9 cellular contexts compared by ENCODE assay signal in the genomic region with DNA sequence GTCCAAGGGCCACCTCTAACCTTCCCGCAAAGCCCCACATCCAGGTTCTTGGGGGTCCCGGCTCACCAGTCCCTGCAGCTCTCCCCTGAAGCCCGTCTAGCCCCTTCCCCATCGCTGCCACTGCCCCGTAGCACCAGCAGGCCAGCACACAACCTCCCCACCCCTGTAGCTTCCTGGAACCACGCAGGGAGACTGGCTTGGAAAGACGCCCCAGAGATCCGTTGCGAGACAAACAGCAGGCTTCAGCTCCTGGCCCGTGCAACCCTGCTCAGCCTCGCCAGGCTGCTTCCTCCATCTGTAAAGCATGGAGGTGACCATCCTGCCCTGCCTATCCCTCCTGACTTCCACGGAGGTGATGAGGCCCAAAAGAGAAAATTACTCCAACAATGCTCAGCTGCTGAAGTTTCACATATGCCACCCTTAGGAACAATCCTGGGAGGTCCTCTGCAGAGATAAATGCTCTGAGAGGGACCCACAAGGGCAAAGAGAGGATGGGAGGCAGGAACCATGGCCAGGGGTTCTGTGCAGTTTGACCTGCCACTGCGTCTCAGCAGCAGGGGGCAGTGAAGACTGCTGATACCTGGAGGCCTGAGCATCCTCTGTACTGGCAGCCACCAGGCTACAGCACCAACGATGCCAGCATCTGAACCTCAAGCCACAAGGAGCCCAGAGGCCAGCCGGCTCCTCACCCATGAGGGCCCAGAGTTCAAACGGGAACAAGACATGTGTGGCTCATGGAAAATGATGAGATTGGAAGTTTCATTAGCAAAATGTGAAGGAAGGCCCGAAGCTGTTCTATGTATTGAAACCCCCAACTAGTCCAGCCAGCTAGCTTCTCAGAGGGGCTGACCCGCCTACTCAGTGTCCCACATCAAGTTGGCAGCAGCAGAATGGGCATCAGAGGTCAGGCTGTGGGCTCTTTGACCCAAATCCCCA. TPM values are rescaled to one million over a fixed set of nuclear protein-coding genes. Genes with fewer than 3 reads are reported as not detected.
A peak's percentile ranks its signal among the peaks of the same experiment; 100 is the strongest.
DNase-seq lines count a peak whose midpoint lies in the region; ATAC-seq and TF ChIP-seq lines count a peak whose summit lies in the region.
"Had no signal": no experiment of that assay in that cellular context is flagged by ENCODE, and none has a peak within 500 bp of the region (broad histone marks: within the 10 kb centered on the region; RNA-seq: fewer than 3 reads in every experiment).

No MANE protein-coding gene starts in this region.

- no peaks in the 10 kb centered on the region for H3K27me3 ChIP-seq in gastrocnemius medialis

- H3K27ac ChIP-seq in gastrocnemius medialis = peak overlapping the region; percentile 74 to 90 (median 81)

- ATAC-seq in gastrocnemius medialis = no peak
- ATAC-seq in GM19035 (IDR thresholded peaks at IDR 0.05; ENCODE audit: unreplicated experiment) = no peak
- no peak for ATAC-seq in HG02678 (IDR thresholded peaks at IDR 0.05; ENCODE audit: unreplicated experiment)
- ATAC-seq in HG03457 (IDR thresholded peaks at IDR 0.05; ENCODE audit: unreplicated experiment) = no peak

- TF ChIP-seq POLR2A in gastrocnemius medialis (IDR thresholded peaks at IDR 0.05) = no peak

- TF ChIP-seq CTCF in GM12865 (IDR thresholded peaks at IDR 0.05; ENCODE audit: insufficient read depth, low read depth, low read length, missing control alignments) (peak; percentile 49), gastrocnemius medialis (IDR thresholded peaks at IDR 0.05 in 4 of 5, conservative IDR thresholded peaks at IDR 0.05 in 1 of 5) (peak in 2 of 5 experiments; percentile 36 to 39)

- intact Hi-C loops in gastrocnemius medialis (cut with DNase I; ENCODE audit: low total_unique reads) = loop anchor here (5.0 kb wide), 1 partner anchor 186 kb away; a partner anchor contains a TSS

- peak; percentile 51 for DNase-seq in GM12865 (ENCODE audit: low read depth)
- DNase-seq in T-helper 22 cell (ENCODE audit: low read depth) = peak; percentile 18
- DNase-seq in effector CD4-positive, alpha-beta T cell = peak; percentile 50
- DNase-seq in gastrocnemius medialis = peak in 1 of 2 donors; percentile 41
- DNase-seq in HK-2 (ENCODE audit: unreplicated experiment) = no peak

- H3K4me1 ChIP-seq in gastrocnemius medialis = peaks cover 76 to 79% of the 10 kb centered on the region in 2 donors

- no peaks in the 10 kb centered on the region for H3K36me3 ChIP-seq in gastrocnemius medialis

- in situ Hi-C loops in gastrocnemius medialis (cut with MboI; ENCODE audit: low sequenced_read_pairs in 4 of 4) = no loop called here

- H3K9me3 ChIP-seq in gastrocnemius medialis = no peaks in the 10 kb centered on the region

- H3K4me3 ChIP-seq in GM12865 (ENCODE audit: low read depth, low read length) = no peak overlapping the region
- H3K4me3 ChIP-seq in gastrocnemius medialis = no peak overlapping the region

RNA-seq across cellular contexts. Expression of a gene that starts 16.1 kb away (rescaled TPM):
- total RNA-seq in gastrocnemius medialis = 10 to 100 TPM; 30.0 to 72.7 (median 43.5) TPM

RNA-seq across cellular contexts. Expression of a gene that starts 25.0 kb away (rescaled TPM):
- total RNA-seq in gastrocnemius medialis = under 1 TPM in 3 of 4 donors, not detected in 1; 0.19 to 0.33 (median 0.25) TPM
- total RNA-seq: fibroblast of lung had no signal

RNA-seq across cellular contexts. Expression of a gene that starts 38.3 kb away (rescaled TPM):
- 10 to 100 TPM in 2 of 4 donors, 1 to 10 TPM in 2; 7.5 to 25.3 (median 12.0) TPM for total RNA-seq in gastrocnemius medialis

RNA-seq across cellular contexts. Expression of a gene that starts 44.0 kb away (rescaled TPM):
- not detected for total RNA-seq in gastrocnemius medialis
- total RNA-seq: fibroblast of lung had no signal
